ENCODE assay signal across 19 cellular contexts in genomic region chr5:63961598-63962161, GRCh38. TPM values are rescaled to one million over a fixed set of nuclear protein-coding genes. Genes with fewer than 3 reads are reported as not detected.
A peak's percentile ranks its signal among the peaks of the same experiment; 100 is the strongest.
DNase-seq lines count a peak whose midpoint lies in the region; ATAC-seq, FAIRE-seq and TF ChIP-seq lines count a peak whose summit lies in the region.
"Had no signal": no experiment of that assay in that cellular context is flagged by ENCODE, and none has a peak within 500 bp of the region (broad histone marks: within the 10 kb centered on the region; RNA-seq: fewer than 3 reads in every experiment).

No MANE protein-coding gene starts in this region.

- H3K27me3 ChIP-seq in H9 (ENCODE audit: insufficient read depth, low read length) (peaks cover 5% of the 10 kb centered on the region; the same call in 1 of the 2 replicates), H1 (replicated peaks in 1 of 4; ENCODE audit: control insufficient read depth in 3 of 4, extremely low read depth in 1 of 4, insufficient read depth in 3 of 4, low read length in 3 of 4) (peaks cover 5 to 33% (median 23%) of the 10 kb centered on the region in 4 experiments), neuronal stem cell (ENCODE audit: control insufficient read depth in 3 of 3, insufficient read depth in 3 of 3, low read depth in 1 of 3, low read length in 3 of 3) (peaks cover 11 to 48% (median 31%) of the 10 kb centered on the region in 3 experiments)

- no peak for TF ChIP-seq POLR2A in H1 (IDR thresholded peaks at IDR 0.05; ENCODE audit: control extremely low read depth in 1 of 2, low read depth in 2 of 2, low read length in 2 of 2)

- FAIRE-seq in H1 (lab: Jason Lieb, UNC): no peak
- FAIRE-seq: bronchial epithelial cell had no signal

- CTCF ChIA-PET in H1 (lab: Charles Lee; ENCODE audit: partially characterized antibody): interaction anchor here (1.0 to 4.3 kb wide), 7 partner anchors 12 to 561 kb away, joined by 3 to 47 read pairs (median 4); no protein-coding TSS in a partner anchor

- H3K79me2 ChIP-seq in H9 (ENCODE audit: insufficient read depth, low read length) (no peaks in the 10 kb centered on the region), H1 (ENCODE audit: control insufficient read depth in 1 of 2, insufficient read depth in 2 of 2, low read length in 2 of 2) (no peaks in the 10 kb centered on the region)

- POLR2A ChIA-PET in H1 (lab: Charles Lee; ENCODE audit: partially characterized antibody): no interaction called here

- H3K36me3 ChIP-seq in H1 (ENCODE audit: control insufficient read depth in 2 of 4, insufficient read depth in 4 of 4, low read length in 3 of 4) (no peaks in the 10 kb centered on the region), neuronal stem cell (replicated peaks in 1 of 2; ENCODE audit: control insufficient read depth in 2 of 2, insufficient read depth in 2 of 2, low read length in 2 of 2) (no peaks in the 10 kb centered on the region)
- H3K36me3 ChIP-seq: prostate gland had no signal

- H2BK12ac ChIP-seq in H9 (ENCODE audit: insufficient read length, low read depth, low read length): no peak overlapping the region
- H2BK12ac ChIP-seq in H1 (ENCODE audit: low read depth, low read length): peak overlapping the region; percentile 78; the same call in 1 of the 2 replicates
- H2BK12ac ChIP-seq in neuronal stem cell (ENCODE audit: low read length): no peak overlapping the region

- H3K9ac ChIP-seq in H9 (ENCODE audit: extremely low read depth, insufficient read length, low read length) (no peak overlapping the region), H1 (replicated peaks in 1 of 4; ENCODE audit: extremely low read depth in 1 of 4, low read depth in 3 of 4, low read length in 3 of 4) (no peak overlapping the region), neuronal stem cell (ENCODE audit: low read depth, low read length, poor library complexity) (no peak overlapping the region)

- ATAC-seq in GM21825 (IDR thresholded peaks at IDR 0.05; ENCODE audit: unreplicated experiment): no peak
- ATAC-seq: foreskin keratinocyte had no signal

- H4K91ac ChIP-seq in H9 (ENCODE audit: insufficient read length, low read depth, low read length) (no peak overlapping the region), H1 (replicated peaks; ENCODE audit: insufficient read length, low read length) (no peak overlapping the region), neuronal stem cell (ENCODE audit: low read depth, low read length, poor library complexity) (no peak overlapping the region)

- H2BK20ac ChIP-seq in H9 (ENCODE audit: low read depth, low read length, poor library complexity, severe bottlenecking): no peak overlapping the region
- H2BK20ac ChIP-seq in H1 (ENCODE audit: low read length): no peak overlapping the region

- H3K27ac Mint-ChIP-seq in H9 (no peak overlapping the region), progenitor cell of endocrine pancreas (no peak overlapping the region)
- H3K27ac Mint-ChIP-seq: T-helper 1 cell treated with Interleukin-12 subunit alpha and Interleukin-12 subunit beta and Interleukin-4 antibody, amounts not matched to agents 30 μg/mL and 1 μg/mL, for 36 hours had no signal

- H3K4me3 ChIP-seq in H1 (ENCODE audit: extremely low read depth in 1 of 4, insufficient read depth in 2 of 4, low read depth in 3 of 4, low read length in 4 of 4) (peak overlapping the region; percentile 50 to 64 (median 58)), neuronal stem cell (ENCODE audit: low read length in 2 of 2) (peak overlapping the region in 1 of 2 donors; percentile 73)
- H3K4me3 ChIP-seq: prostate gland had no signal

- no peak overlapping the region for H3K23ac ChIP-seq in H9 (ENCODE audit: insufficient read length, low read depth, low read length)
- no peak overlapping the region for H3K23ac ChIP-seq in H1 (ENCODE audit: insufficient read length)
- peak overlapping the region; percentile 32 for H3K23ac ChIP-seq in neuronal stem cell (ENCODE audit: low read depth, low read length, poor library complexity)

- peaks cover 8 to 15% of the 10 kb centered on the region in 2 experiments; a peak in 4 of 5 replicates for H3K9me3 Mint-ChIP-seq in H9
- no peaks in the 10 kb centered on the region for H3K9me3 Mint-ChIP-seq in progenitor cell of endocrine pancreas (ENCODE audit: low read depth)

- H4K20me1 ChIP-seq in H9 (ENCODE audit: control insufficient read depth, insufficient read depth, insufficient read length): no peaks in the 10 kb centered on the region
- no peaks in the 10 kb centered on the region for H4K20me1 ChIP-seq in H1 (replicated peaks in 1 of 2; ENCODE audit: control insufficient read depth in 1 of 2, insufficient read depth in 2 of 2, low read length in 2 of 2)

- H2AK5ac ChIP-seq in H9 (ENCODE audit: insufficient read length, low read length) (no peak overlapping the region), H1 (ENCODE audit: low read depth, low read length) (no peak overlapping the region), neuronal stem cell (ENCODE audit: low read depth, low read length) (no peak overlapping the region)

- peak overlapping the region; percentile 75 for H3K4me2 ChIP-seq in H9 (ENCODE audit: insufficient read depth, insufficient read length, low read length)
- peak overlapping the region; percentile 84 to 98 for H3K4me2 ChIP-seq in H1 (ENCODE audit: insufficient read depth in 1 of 2, low read depth in 2 of 2, low read length in 2 of 2)
- peak overlapping the region; percentile 48 for H3K4me2 ChIP-seq in neuronal stem cell (ENCODE audit: insufficient read depth, low read length, poor library complexity, severe bottlenecking)

- H2BK5ac ChIP-seq in H9 (ENCODE audit: insufficient read length, low read length) (no peak overlapping the region), H1 (ENCODE audit: low read depth, low read length) (0 out of 2 replicates have a peak overlapping the region, but pooled peaks have one; percentile 8), neuronal stem cell (ENCODE audit: low read length) (no peak overlapping the region)

- no peak for TF ChIP-seq RAD21 in H1 (IDR thresholded peaks at IDR 0.05 in 1 of 2, conservative IDR thresholded peaks at IDR 0.05 in 1 of 2; ENCODE audit: low read depth in 2 of 2, low read length in 2 of 2)

- H3K18ac ChIP-seq in H9 (ENCODE audit: insufficient read length, low read depth, low read length) (peak overlapping the region; percentile 7), H1 (ENCODE audit: extremely low read depth, low read length) (no peak overlapping the region; the same call in 1 of the 2 replicates), neuronal stem cell (ENCODE audit: low read length) (no peak overlapping the region)

- peaks cover 0 to 14% (median 0%) of the 10 kb centered on the region in 3 experiments; a peak in 3 of 7 replicates for H3K36me3 Mint-ChIP-seq in H9 (ENCODE audit: insufficient read depth in 1 of 3, low read depth in 3 of 3)
- H3K36me3 Mint-ChIP-seq in progenitor cell of endocrine pancreas (ENCODE audit: insufficient read depth): no peaks in the 10 kb centered on the region

- H3K27me3 Mint-ChIP-seq in H9 (ENCODE audit: low read depth): peaks cover 39% of the 10 kb centered on the region
- peaks cover 51% of the 10 kb centered on the region for H3K27me3 Mint-ChIP-seq in progenitor cell of endocrine pancreas

- H3K79me1 ChIP-seq in H9 (ENCODE audit: insufficient read depth, low read depth, low read length, poor library complexity, severe bottlenecking) (no peaks in the 10 kb centered on the region), H1 (ENCODE audit: low read depth, low read length) (no peaks in the 10 kb centered on the region), neuronal stem cell (ENCODE audit: low read depth, low read length) (no peaks in the 10 kb centered on the region)

- H3K4me3 Mint-ChIP-seq in H9 (peak overlapping the region; percentile 73 to 79), progenitor cell of endocrine pancreas (ENCODE audit: low read depth) (no peak overlapping the region)
- H3K4me3 Mint-ChIP-seq: T-helper 1 cell treated with Interleukin-12 subunit alpha and Interleukin-12 subunit beta and Interleukin-4 antibody, amounts not matched to agents 30 μg/mL and 1 μg/mL, for 36 hours had no signal

- TF ChIP-seq CTCF in 22Rv1 (IDR thresholded peaks at IDR 0.05) (no peak), H9 (conservative IDR thresholded peaks at IDR 0.05) (no peak), H1 (IDR thresholded peaks at IDR 0.05; ENCODE audit: control extremely low read depth in 1 of 3, insufficient read depth in 1 of 3, low read depth in 1 of 3, low read length in 3 of 3) (no peak), progenitor cell of endocrine pancreas (IDR thresholded peaks at IDR 0.05; ENCODE audit: unreplicated experiment) (no peak)

- no CpG with 5 or more reads among the region's 34 CpGs for WGBS in H9 (ENCODE audit: extremely low coverage, insufficient read length, low lambda C conversion rate)
- WGBS in H1 (ENCODE audit: extremely low coverage in 1 of 2, insufficient coverage in 1 of 2, insufficient read length in 1 of 2, insufficient replicate concordance in 2 of 2, low coverage in 1 of 2, low lambda C conversion rate in 2 of 2, missing lambda C conversion rate in 1 of 2), 2 experiments: 9% methylated on average over 31 of the region's 34 CpGs; no CpG with 5 or more reads in 1 of the 2 experiments
- WGBS in neuronal stem cell (ENCODE audit: extremely low coverage in 2 of 2, insufficient read length in 2 of 2, insufficient replicate concordance in 1 of 2), 2 donors: no CpG with 5 or more reads among the region's 34 CpGs

- H3K4me1 Mint-ChIP-seq in H9: peaks cover 46 to 55% of the 10 kb centered on the region in 2 experiments
- H3K4me1 Mint-ChIP-seq in progenitor cell of endocrine pancreas (ENCODE audit: low read depth): peaks cover 15% of the 10 kb centered on the region

- H3K4ac ChIP-seq in H9 (ENCODE audit: low read depth, low read length): no peak overlapping the region
- no peak overlapping the region for H3K4ac ChIP-seq in H1 (replicated peaks; ENCODE audit: insufficient read length, low read depth, low read length)
- no peak overlapping the region for H3K4ac ChIP-seq in neuronal stem cell (ENCODE audit: low read length)

- H3K27ac ChIP-seq in 22Rv1 (peak overlapping the region; percentile 66; the same call in 1 of the 2 replicates), H9 (ENCODE audit: insufficient read length, low read depth, low read length) (no peak overlapping the region), H1 (ENCODE audit: low read depth, low read length) (no peak overlapping the region), neuronal stem cell (replicated peaks; ENCODE audit: low read length) (no peak overlapping the region)
- H3K27ac ChIP-seq: foreskin keratinocyte, HL-60, prostate gland, RWPE1 had no signal

- no peak overlapping the region for H3K56ac ChIP-seq in H9 (ENCODE audit: insufficient read length, low read depth, low read length)
- no peak overlapping the region for H3K56ac ChIP-seq in H1 (replicated peaks; ENCODE audit: insufficient read length, low read depth, low read length)

- H3K9me3 ChIP-seq in H9 (ENCODE audit: control insufficient read depth, low read depth, low read length) (no peaks in the 10 kb centered on the region), H1 (ENCODE audit: insufficient read depth in 2 of 2, low read depth in 1 of 2, low read length in 1 of 2) (peaks cover 0 to 10% of the 10 kb centered on the region in 2 experiments; a peak in 2 of 4 replicates), neuronal stem cell (replicated peaks in 1 of 2; ENCODE audit: control insufficient read depth in 2 of 2, insufficient read depth in 1 of 2, low read depth in 1 of 2, low read length in 2 of 2) (peaks cover 0 to 8% of the 10 kb centered on the region in 2 donors)
- H3K9me3 ChIP-seq: Caco-2, prostate gland had no signal

- H3K23me2 ChIP-seq in H9 (ENCODE audit: insufficient read length, low read depth, low read length, poor library complexity, severe bottlenecking): peaks cover 38% of the 10 kb centered on the region
- H3K23me2 ChIP-seq in H1 (ENCODE audit: low read depth, low read length): peaks cover 6% of the 10 kb centered on the region; the same call in 1 of the 2 replicates

- no peak for TF ChIP-seq EP300 in H1 (IDR thresholded peaks at IDR 0.05; ENCODE audit: borderline replicate concordance in 1 of 2, low read depth in 2 of 2, low read length in 2 of 2)

- H2AFZ ChIP-seq in H9 (ENCODE audit: low read length) (no peak overlapping the region), H1 (ENCODE audit: low read length) (0 out of 2 replicates have a peak overlapping the region, but pooled peaks have one; percentile 48), neuronal stem cell (ENCODE audit: low read length) (no peak overlapping the region)

- H4K8ac ChIP-seq in H9 (replicated peaks; ENCODE audit: insufficient read length, low read depth, low read length): no peak overlapping the region
- H4K8ac ChIP-seq in H1 (ENCODE audit: extremely low read depth, insufficient read depth, low read length): peak overlapping the region; percentile 9
- no peak overlapping the region for H4K8ac ChIP-seq in neuronal stem cell (ENCODE audit: low read depth, low read length)

- H3K4me1 ChIP-seq in H9 (ENCODE audit: insufficient read depth, low read length) (no peaks in the 10 kb centered on the region; the same call in 1 of the 2 replicates), H1 (replicated peaks in 1 of 4; ENCODE audit: control insufficient read depth in 3 of 4, insufficient read depth in 4 of 4, low read length in 3 of 4) (peaks cover 0 to 15% (median 6%) of the 10 kb centered on the region in 4 experiments; a peak in 6 of 7 replicates), neuronal stem cell (ENCODE audit: control insufficient read depth in 2 of 2, insufficient read depth in 1 of 2, low read depth in 1 of 2, low read length in 2 of 2) (peaks cover 0 to 6% of the 10 kb centered on the region in 2 donors)
- H3K4me1 ChIP-seq: Caco-2, foreskin keratinocyte, prostate gland had no signal

- DNase-seq in H9 (peak; percentile 62), H1 (ENCODE audit: low read depth in 1 of 2, low spot score in 2 of 2) (peak in 1 of 2 experiments; percentile 50), neuronal stem cell (ENCODE audit: low spot score) (no peak), progenitor cell of endocrine pancreas (ENCODE audit: low spot score, unreplicated experiment) (no peak), NCI-H1930 (lab: John Stamatoyannopoulos, UW) (no peak), COLO668 (lab: John Stamatoyannopoulos, UW; ENCODE audit: unreplicated experiment) (no peak)
- DNase-seq: activated CD4-positive, alpha-beta T cell treated with anti-CD3 and anti-CD28 coated beads for 1 hour; activated naive CD4-positive, alpha-beta T cell treated with anti-CD3 and anti-CD28 coated beads, Interleukin-2, amount 50 U/mL, for 16 hours; Caco-2; foreskin keratinocyte; NCI-H1436; NCI-H526 had no signal

- no peak overlapping the region for H2BK120ac ChIP-seq in H9 (ENCODE audit: low read depth, low read length, poor library complexity, severe bottlenecking)
- no peak overlapping the region for H2BK120ac ChIP-seq in H1 (replicated peaks; ENCODE audit: low read depth, low read length)
- no peak overlapping the region for H2BK120ac ChIP-seq in neuronal stem cell (ENCODE audit: low read depth, low read length)

- H2BK15ac ChIP-seq in H9 (ENCODE audit: low read depth, low read length): no peak overlapping the region
- no peak overlapping the region for H2BK15ac ChIP-seq in H1 (ENCODE audit: low read length)
- no peak overlapping the region for H2BK15ac ChIP-seq in neuronal stem cell (ENCODE audit: low read length)

- no peak overlapping the region for H4K5ac ChIP-seq in H9 (ENCODE audit: insufficient read length, low read depth, low read length)
- no peak overlapping the region for H4K5ac ChIP-seq in H1 (ENCODE audit: insufficient read length, low read depth, low read length)

- H3T11ph ChIP-seq in H9 (ENCODE audit: low read length): no peak overlapping the region

- no peak overlapping the region for H3K14ac ChIP-seq in H9 (ENCODE audit: insufficient read depth, low read length)
- H3K14ac ChIP-seq in H1 (ENCODE audit: insufficient read length): no peak overlapping the region
- no peak overlapping the region for H3K14ac ChIP-seq in neuronal stem cell (ENCODE audit: low read length)

RNA-seq across cellular contexts. Expression of gene HTR1A, which starts 0.6 kb away (rescaled TPM):
- 0.55 and 0.79 TPM in 2 replicates for total RNA-seq in H9 (2021)
- 3.8 and 4.7 TPM in 2 replicates for total RNA-seq in H1 (2021; fragmentation: NEBNext Ultra II Directional; extraction: Animal tissue kit (Norgen Biotek cat#: 25700))
- 6.2 and 6.5 TPM in 2 replicates for polyA plus RNA-seq in H1 (2011; rRNA removed)
- polyA plus RNA-seq in H1 (2011; cell fraction: cytosol; rRNA removed): 4.2 TPM
- 5.5 TPM for polyA plus RNA-seq in H1 (2011; cell fraction: nucleus; rRNA removed)
- polyA plus RNA-seq in H1 (2012, experiment 1 of 2): 3.8 to 8.1 TPM (median 4.4 TPM) in 4 replicates
- polyA plus RNA-seq in H1 (2012, experiment 2 of 2): 3.0 TPM
- 1.6 TPM for polyA plus RNA-seq in H1 (2013, experiment 1 of 2)
- polyA plus RNA-seq in H1 (2013, experiment 2 of 2): 1.8 TPM
- polyA minus RNA-seq in H1 (2011; rRNA and poly(A)+ RNA removed): 5.6 and 8.3 TPM in 2 replicates
- 6.5 TPM for polyA minus RNA-seq in H1 (2011; cell fraction: cytosol; rRNA and poly(A)+ RNA removed)
- 7.9 TPM for polyA minus RNA-seq in H1 (2011; cell fraction: nucleus; rRNA and poly(A)+ RNA removed)
- polyA plus RNA-seq in neuronal stem cell (2013, experiment 1 of 2): not detected
- polyA plus RNA-seq in neuronal stem cell (2013, experiment 2 of 2): not detected
- not detected in 2 replicates for total RNA-seq in progenitor cell of endocrine pancreas
- total RNA-seq: bronchial epithelial cell, Caco-2, foreskin keratinocyte had no signal
- polyA plus RNA-seq: foreskin keratinocyte had no signal
